8 cellular contexts compared by ENCODE assay signal in genomic region chr17:58710948-58711552, GRCh38. TPM values are rescaled to one million over a fixed set of nuclear protein-coding genes. Genes with fewer than 3 reads are reported as not detected.
DNase-seq lines count a peak whose midpoint lies in the region; ATAC-seq, FAIRE-seq and TF ChIP-seq lines count a peak whose summit lies in the region.

No MANE protein-coding gene starts in this region.

- H2BK20ac ChIP-seq in IMR-90 (ENCODE audit: low read depth, low read length), result no peak overlapping the region; the same call in 1 of the 2 replicates

- no peak overlapping the region for H2AFZ ChIP-seq in IMR-90 (replicated peaks; ENCODE audit: low read length, poor library complexity)

- TF ChIP-seq CTCF in IMR-90 (conservative IDR thresholded peaks at IDR 0.05; ENCODE audit: low read depth, low read length), result peak; percentile 79
- TF ChIP-seq CTCF in cardiac fibroblast (IDR thresholded peaks at IDR 0.05; ENCODE audit: low read depth, low read length), result peak; percentile 59
- TF ChIP-seq CTCF in lung (IDR thresholded peaks at IDR 0.05; ENCODE audit: control extremely low read depth, extremely low read depth), result peak; percentile 40

- H3K4me1 ChIP-seq in IMR-90 (ENCODE audit: control insufficient read depth, insufficient read depth, low read length), result no peaks in the 10 kb centered on the region
- H3K4me1 ChIP-seq in lung (ENCODE audit: control insufficient read depth in 2 of 2, insufficient read depth in 2 of 2, low read length in 2 of 2), result no peaks in the 10 kb centered on the region

- 0 out of 2 replicates have a peak, but pooled peaks cover 2% of the 10 kb centered on the region for H3K36me3 ChIP-seq in IMR-90 (ENCODE audit: control insufficient read depth, insufficient read depth, low read length)
- peaks cover 4 to 12% of the 10 kb centered on the region in 2 donors for H3K36me3 ChIP-seq in lung (ENCODE audit: control insufficient read depth in 2 of 2, insufficient read depth in 2 of 2, low read length in 2 of 2)
- peaks cover 15% of the 10 kb centered on the region for H3K36me3 ChIP-seq in MG63

- no peak for FAIRE-seq in urothelium cell line (lab: Jason Lieb, UNC)

- H2BK5ac ChIP-seq in IMR-90 (ENCODE audit: low read depth, low read length, poor library complexity, severe bottlenecking), result no peak overlapping the region

- no peak overlapping the region for H3K4me2 ChIP-seq in IMR-90 (ENCODE audit: low read depth, low read length)

- CTCF ChIA-PET in IMR-90 (lab: Yijun Ruan, JAX), result interaction anchor here (0.5 to 2.8 kb wide), 9 partner anchors 11 to 293 kb away, joined by 3 to 28 read pairs (median 4); partner anchors contain the start of gene TEX14

- H4K91ac ChIP-seq in IMR-90 (ENCODE audit: insufficient read depth, low read depth, low read length), result no peak overlapping the region

- no peak overlapping the region for H4K8ac ChIP-seq in IMR-90 (ENCODE audit: low read depth in 2 of 2, low read length in 2 of 2)

- BruUV-seq in IMR-90 (replicated peaks; lab: Mats Ljungman, UMichigan), result no TSS peak

- H2AK5ac ChIP-seq in IMR-90 (ENCODE audit: low read depth, low read length), result no peak overlapping the region

- no peak overlapping the region for H3K18ac ChIP-seq in IMR-90 (ENCODE audit: low read depth, low read length)

- dilution Hi-C loops in IMR-90 (cut with HindIII; ENCODE audit: low sequenced_read_pairs, unreplicated experiment), result no loop called here

- H3K9ac ChIP-seq in IMR-90 (ENCODE audit: low read depth, low read length), result no peak overlapping the region

- no peaks in the 10 kb centered on the region for H4K20me1 ChIP-seq in IMR-90 (ENCODE audit: insufficient read depth, low read length)

- H2AK9ac ChIP-seq in IMR-90 (replicated peaks; ENCODE audit: low read depth, low read length, poor library complexity), result no peak overlapping the region

- in situ Hi-C loops in IMR-90 (cut with MboI; ENCODE audit: low sequenced_read_pairs), result loop anchor here (5.0 kb wide), 1 partner anchor 296 kb away; no protein-coding TSS in a partner anchor

- no peaks in the 10 kb centered on the region for H3K9me3 ChIP-seq in IMR-90 (ENCODE audit: control insufficient read depth, insufficient read depth, low read length)
- no peaks in the 10 kb centered on the region for H3K9me3 ChIP-seq in lung (ENCODE audit: control insufficient read depth in 2 of 2, insufficient read depth in 1 of 2, low read length in 1 of 2)
- H3K9me3 ChIP-seq in MG63, result no peaks in the 10 kb centered on the region

- H3K27ac ChIP-seq in IMR-90 (ENCODE audit: insufficient read depth, low read length) (no peak overlapping the region), lung (ENCODE audit: low read depth in 1 of 2, low read length in 1 of 2) (no peak overlapping the region)

- H3K14ac ChIP-seq in IMR-90 (replicated peaks; ENCODE audit: low read depth, low read length), result no peak overlapping the region

- no peaks in the 10 kb centered on the region for H3K27me3 ChIP-seq in IMR-90 (ENCODE audit: control insufficient read depth, insufficient read depth, low read length)
- no peaks in the 10 kb centered on the region for H3K27me3 ChIP-seq in lung (ENCODE audit: control insufficient read depth, insufficient read depth)
- no peaks in the 10 kb centered on the region; the same call in 1 of the 2 replicates for H3K27me3 ChIP-seq in MG63

- no peak overlapping the region for H3K23ac ChIP-seq in IMR-90 (ENCODE audit: low read depth, low read length)

- H3K4me3 ChIP-seq in IMR-90 (ENCODE audit: insufficient read depth, low read depth, low read length) (no peak overlapping the region), cardiac fibroblast (replicated peaks in 1 of 2; ENCODE audit: low read depth in 2 of 2, low read length in 2 of 2) (no peak overlapping the region), lung (no peak overlapping the region), MG63 (no peak overlapping the region)

- TF ChIP-seq POLR2A in IMR-90 (IDR thresholded peaks at IDR 0.05; ENCODE audit: low read depth, low read length), result no peak

- H2BK15ac ChIP-seq in IMR-90 (ENCODE audit: low read depth, low read length), result no peak overlapping the region

- no peak overlapping the region for H2BK120ac ChIP-seq in IMR-90 (ENCODE audit: low read depth, low read length)

- no peak overlapping the region for H3K4ac ChIP-seq in IMR-90 (ENCODE audit: low read depth, low read length)

- ATAC-seq in IMR-90 (ENCODE audit: low read depth) (peak; percentile 65; the same call in 1 of the 2 replicates), lung (ENCODE audit: insufficient read depth, low FRiP score) (no peak)

- DNase-seq in NCI-H345 (lab: John Stamatoyannopoulos, UW), result peak; percentile 32
- DNase-seq in NCI-H345 treated with DMSO at 0.1 percent for 48 hours (lab: John Stamatoyannopoulos, UW; ENCODE audit: unreplicated experiment), result no peak
- peak; percentile 69 for DNase-seq in IMR-90
- DNase-seq in RPMI7951 (ENCODE audit: low read depth), result peak; percentile 39
- peak; percentile 80 to 83 for DNase-seq in cardiac fibroblast (ENCODE audit: low read depth in 2 of 2)
- peak; percentile 35 for DNase-seq in lung (ENCODE audit: low spot score)
- peak; percentile 44 for DNase-seq in urothelium cell line (ENCODE audit: low spot score)
- no peak for DNase-seq in MG63

- peak; percentile 75 for TF ChIP-seq RAD21 in IMR-90 (IDR thresholded peaks at IDR 0.05; ENCODE audit: low read length)

- H3K56ac ChIP-seq in IMR-90 (ENCODE audit: extremely low read depth, insufficient read depth, low read length), result no peak overlapping the region

- POLR2A ChIA-PET in IMR-90 (lab: Charles Lee; ENCODE audit: unreplicated experiment), result no interaction called here

- WGBS in IMR-90 (ENCODE audit: extremely low coverage in 2 of 2, insufficient read length in 1 of 2), 2 experiments, result no CpG with 5 or more reads among the region's 4 CpGs
- 52 to 58% methylated on average over 4 of the region's 4 CpGs for WGBS in lung, 2 donors

- intact Hi-C loops in IMR-90 (cut with micrococcal nuclease), result loop anchor here (1.0 to 10.0 kb wide), 4 partner anchors 56 to 293 kb away; no protein-coding TSS in a partner anchor

- no peak overlapping the region for H4K5ac ChIP-seq in IMR-90 (ENCODE audit: low read depth, low read length)

- no peaks in the 10 kb centered on the region for H3K9me1 ChIP-seq in IMR-90 (ENCODE audit: insufficient read depth, low read length)

- no peaks in the 10 kb centered on the region for H3K79me1 ChIP-seq in IMR-90 (ENCODE audit: low read depth in 1 of 2, low read length in 2 of 2)

TF ChIP-seq in IMR-90, 13 proteins besides CTCF, POLR2A, EP300 and RAD21:
- no peak for TF ChIP-seq MAFK (IDR thresholded peaks at IDR 0.05; ENCODE audit: low read depth, low read length)
- peak; percentile 85 for TF ChIP-seq SMC3 (IDR thresholded peaks at IDR 0.05; ENCODE audit: low read depth, low read length)
- TF ChIP-seq MAZ (IDR thresholded peaks at IDR 0.05; ENCODE audit: borderline replicate concordance, low read depth, low read length), result no peak
- no peak for TF ChIP-seq RCOR1 (IDR thresholded peaks at IDR 0.05; ENCODE audit: insufficient replicate concordance, low read length)
- no peak for TF ChIP-seq USF2 (IDR thresholded peaks at IDR 0.05; ENCODE audit: low read depth, low read length)

RNA-seq across cellular contexts. Expression of gene RAD51C, which starts 18.6 kb away (rescaled TPM):
- total RNA-seq in IMR-90 (2012; rRNA removed) (21.1 and 28.6 TPM in 2 replicates), lung (10 to 100 TPM; 18.0 to 26.6 TPM)
- polyA plus RNA-seq in IMR-90 (2012; rRNA removed) (21.4 and 28.3 TPM in 2 replicates), lung (10 to 100 TPM; 14.2 to 20.3 TPM)
- 4.9 and 5.6 TPM in 2 replicates for polyA plus RNA-seq in IMR-90 (2012; cell fraction: cytosol; rRNA removed)
- 2.0 and 8.6 TPM in 2 replicates for polyA plus RNA-seq in IMR-90 (2012; cell fraction: nucleus; rRNA removed; ENCODE audit: low replicate concordance)
- total RNA-seq in RPMI7951 (2014; rRNA removed; shearing (Covaris generic)), result 51.7 and 53.3 TPM in 2 replicates
- 51.3 and 55.3 TPM in 2 replicates for total RNA-seq in MG63 (2014; rRNA removed; shearing (Covaris generic); ENCODE audit: low replicate concordance)

RNA-seq across cellular contexts. Expression of gene TEX14, which starts 19.2 kb away (rescaled TPM):
- total RNA-seq in IMR-90 (2012; rRNA removed) (not detected in 2 replicates), lung (under 1 TPM in 1 of 2 donors, not detected in 1; 0.74 TPM)
- polyA plus RNA-seq in IMR-90 (2012; rRNA removed) (not detected in 2 replicates), lung (1 to 10 TPM in 1 of 2 donors, under 1 TPM in 1; 0.13 to 1.5 TPM)
- polyA plus RNA-seq in IMR-90 (2012; cell fraction: cytosol; rRNA removed), result not detected in 2 replicates
- polyA plus RNA-seq in IMR-90 (2012; cell fraction: nucleus; rRNA removed; ENCODE audit: low replicate concordance), result 0.01 and 0.02 TPM in 2 replicates
- total RNA-seq in RPMI7951 (2014; rRNA removed; shearing (Covaris generic)), result not detected in 2 replicates
- 0.03 TPM in 1 of 2 replicates, not detected in the other for total RNA-seq in MG63 (2014; rRNA removed; shearing (Covaris generic); ENCODE audit: low replicate concordance)

RNA-seq across cellular contexts. Expression of gene PPM1E, which starts 44.6 kb away (rescaled TPM):
- total RNA-seq in IMR-90 (2012; rRNA removed) (under 0.01 TPM in 2 replicates), lung (1 to 10 TPM; 1.1 to 1.3 TPM)
- polyA plus RNA-seq in IMR-90 (2012; rRNA removed) (0.03 and 0.05 TPM in 2 replicates), lung (under 1 TPM; 0.08 to 0.22 TPM)
- polyA plus RNA-seq in IMR-90 (2012; cell fraction: cytosol; rRNA removed), result 0.01 and 0.02 TPM in 2 replicates
- 0.07 TPM in 1 of 2 replicates, not detected in the other for polyA plus RNA-seq in IMR-90 (2012; cell fraction: nucleus; rRNA removed; ENCODE audit: low replicate concordance)
- 0.20 and 0.24 TPM in 2 replicates for total RNA-seq in RPMI7951 (2014; rRNA removed; shearing (Covaris generic))
- total RNA-seq in MG63 (2014; rRNA removed; shearing (Covaris generic); ENCODE audit: low replicate concordance), result 0.76 and 0.99 TPM in 2 replicates

Comparison
In these comparisons a context has a peak if more than half of its experiments do, and no peak if none do; other contexts are left out.
1. DNase-seq: peak in NCI-H345 (single experiment), IMR-90 (single experiment), RPMI7951 (single experiment), cardiac fibroblast (2 of 2), lung (single experiment) and urothelium cell line (single experiment); none in NCI-H345 treated with DMSO at 0.1 percent for 48 hours (single experiment) and MG63 (single experiment).
2. Peak in every context shown above with its lines, with median percentiles within 50 percentile points of each other: CTCF ChIP-seq.